ENCODE assay signal across 12 cellular contexts in genomic region chr1:15174615-15174983, GRCh38. TPM values are rescaled to one million over a fixed set of nuclear protein-coding genes. Genes with fewer than 3 reads are reported as not detected.
"Had no signal": no experiment of that assay in that cellular context is flagged by ENCODE, and none has a peak within 500 bp of the region (broad histone marks: within the 10 kb centered on the region; RNA-seq: fewer than 3 reads in every experiment).

No MANE protein-coding gene starts in this region.

- H3K27ac ChIP-seq: testis, upper lobe of right lung had no signal

- H3K4me3 Mint-ChIP-seq: activated CD4-positive, alpha-beta T cell treated with anti-CD3 and anti-CD28 coated beads, Interleukin-2, amount 10 ng/mL, durations not matched to agents 7 days and 5 days; stimulated activated naive CD8-positive, alpha-beta T cell treated with anti-CD3 and anti-CD28 coated beads, Interleukin-15, amount 100 ng/mL, for 72 hours; WTC11 had no signal

- H3K36me3 ChIP-seq: cardiac muscle cell, upper lobe of right lung had no signal

- DNase-seq: activated CD4-positive, alpha-beta T cell treated with anti-CD3 and anti-CD28 coated beads, Interleukin-2, amount 10 ng/mL, durations not matched to agents 7 days and 5 days; activated naive CD4-positive, alpha-beta T cell; left cardiac atrium; midbrain; stimulated activated naive CD8-positive, alpha-beta T cell treated with anti-CD3 and anti-CD28 coated beads, Interleukin-15, amount 100 ng/mL, for 72 hours; T-helper 2 cell; testis had no signal

- H3K4me3 ChIP-seq: cardiac muscle cell, lung, testis, upper lobe of right lung had no signal

- H3K9me3 ChIP-seq: testis, upper lobe of right lung had no signal

- H3K27ac Mint-ChIP-seq: activated CD4-positive, alpha-beta T cell treated with anti-CD3 and anti-CD28 coated beads, Interleukin-2, amount 10 ng/mL, durations not matched to agents 7 days and 5 days; stimulated activated naive CD8-positive, alpha-beta T cell treated with anti-CD3 and anti-CD28 coated beads, Interleukin-15, amount 100 ng/mL, for 72 hours; WTC11 had no signal

- H3K27me3 ChIP-seq: cardiac muscle cell, testis, upper lobe of right lung had no signal

- ATAC-seq: left cardiac atrium; stimulated activated naive CD8-positive, alpha-beta T cell treated with anti-CD3 and anti-CD28 coated beads, Interleukin-15, amount 100 ng/mL, for 72 hours; upper lobe of right lung; WTC11 had no signal

- H3K9me3 Mint-ChIP-seq: activated CD4-positive, alpha-beta T cell treated with anti-CD3 and anti-CD28 coated beads, Interleukin-2, amount 10 ng/mL, durations not matched to agents 7 days and 5 days had no signal

RNA-seq across cellular contexts. Expression of gene TMEM51, which starts 21.1 kb away (rescaled TPM):
- total RNA-seq: activated CD4-positive, alpha-beta T cell treated with anti-CD3 and anti-CD28 coated beads, Interleukin-2, amount 10 ng/mL, durations not matched to agents 7 days and 5 days; activated CD8-positive, alpha-beta memory T cell treated with anti-CD3 and anti-CD28 coated beads for 36 hours had no signal
